ENCODE assay signal across 9 cellular contexts in genomic region chr6:157317129-157317814, GRCh38. TPM values are rescaled to one million over a fixed set of nuclear protein-coding genes. Genes with fewer than 3 reads are reported as not detected.
DNase-seq lines count a peak whose midpoint lies in the region; TF ChIP-seq lines count a peak whose summit lies in the region.
"Had no signal": no experiment of that assay in that cellular context is flagged by ENCODE, and none has a peak within 500 bp of the region (broad histone marks: within the 10 kb centered on the region; RNA-seq: fewer than 3 reads in every experiment).

No MANE protein-coding gene starts in this region.

- H3K4me1 ChIP-seq in muscle layer of colon (ENCODE audit: insufficient read depth, low read length) = peaks cover 17% of the 10 kb centered on the region

- no peaks in the 10 kb centered on the region for H3K9me3 ChIP-seq in muscle layer of colon (ENCODE audit: low read length)

- DNase-seq in 8988T (peak; percentile 39), HT-29 (ENCODE audit: low spot score) (peak; percentile 62), choroid plexus epithelial cell (ENCODE audit: low read depth) (peak; percentile 92), NCI-H2081 treated with DMSO at 0.1 percent for 48 hours (lab: John Stamatoyannopoulos, UW) (no peak), NCI-H146 (lab: John Stamatoyannopoulos, UW) (no peak), DMS79 (lab: John Stamatoyannopoulos, UW) (no peak)
- no peak for DNase-seq in activated effector memory CD4-positive, alpha-beta T cell treated with anti-CD3 and anti-CD28 coated beads, Interleukin-2, amount 50 U/mL, for 16 hours
- DNase-seq: SHP77 had no signal

- no peak overlapping the region for H3K4me3 ChIP-seq in choroid plexus epithelial cell (ENCODE audit: low read depth, low read length)
- no peak overlapping the region for H3K4me3 ChIP-seq in muscle layer of colon (ENCODE audit: low read depth in 1 of 2, low read length in 2 of 2)

- no peaks in the 10 kb centered on the region for H3K27me3 ChIP-seq in muscle layer of colon (ENCODE audit: control insufficient read depth in 1 of 2, insufficient read depth in 2 of 2, low read length in 2 of 2)

- peaks cover 29% of the 10 kb centered on the region for H3K36me3 ChIP-seq in muscle layer of colon (ENCODE audit: insufficient read depth, low read length)

- H3K9ac ChIP-seq in muscle layer of colon (ENCODE audit: low read length) = no peak overlapping the region

- no peak for TF ChIP-seq CTCF in choroid plexus epithelial cell (conservative IDR thresholded peaks at IDR 0.05; ENCODE audit: low read depth, low read length)

- H3K27ac ChIP-seq in muscle layer of colon (ENCODE audit: low read depth, low read length) = peak overlapping the region; percentile 24

RNA-seq across cellular contexts. Expression of gene TMEM242, which starts 6.0 kb away (rescaled TPM):
- 1.7 and 4.3 TPM in 2 replicates for total RNA-seq in HT-29 (2014; rRNA removed; shearing (Covaris generic))

Comparison
In these comparisons a context has a peak if more than half of its experiments do, and no peak if none do; other contexts are left out.
1. DNase-seq: peak in 8988T (single experiment), HT-29 (single experiment) and choroid plexus epithelial cell (single experiment); none in NCI-H2081 treated with DMSO at 0.1 percent for 48 hours (single experiment), NCI-H146 (single experiment), DMS79 (single experiment) and activated effector memory CD4-positive, alpha-beta T cell treated with anti-CD3 and anti-CD28 coated beads, Interleukin-2, amount 50 U/mL, for 16 hours (single experiment).